1 cellular context compared by ENCODE assay signal in genomic region chr19:38543807-38544568, GRCh38.
TF ChIP-seq lines count a peak whose summit lies in the region.

No MANE protein-coding gene starts in this region.

TF ChIP-seq in HepG2, 621 proteins besides CTCF, POLR2A, EP300 and RAD21 (continued from another document and continues in another):
- no peak for TF ChIP-seq ZNF800 (CRISPR knock-in tag; IDR thresholded peaks at IDR 0.05)
- 0 out of 2 replicates have a peak, but pooled peaks have one; percentile 14 for TF ChIP-seq MED1 (CRISPR knock-in tag; IDR thresholded peaks at IDR 0.05)
- TF ChIP-seq NR1H2 (CRISPR knock-in tag; IDR thresholded peaks at IDR 0.05; ENCODE audit: borderline replicate concordance, low read depth), result no peak
- no peak for TF ChIP-seq RAD51 (IDR thresholded peaks at IDR 0.05; ENCODE audit: borderline replicate concordance)
- TF ChIP-seq ZNF225 (CRISPR knock-in tag; IDR thresholded peaks at IDR 0.05), result no peak
- peak; percentile 84 for TF ChIP-seq PBX2 (CRISPR knock-in tag; IDR thresholded peaks at IDR 0.05)
- 0 out of 2 replicates have a peak, but pooled peaks have one; percentile 27 for TF ChIP-seq ARNTL (CRISPR knock-in tag; IDR thresholded peaks at IDR 0.05)
- no peak for TF ChIP-seq RFXANK (CRISPR knock-in tag; IDR thresholded peaks at IDR 0.05)
- peak; percentile 9; the same call in 1 of the 2 replicates for TF ChIP-seq RXRB (CRISPR knock-in tag; IDR thresholded peaks at IDR 0.05; ENCODE audit: borderline replicate concordance)
- 0 out of 2 replicates have a peak, but pooled peaks have one; percentile 22 for TF ChIP-seq ELF3 (CRISPR knock-in tag; IDR thresholded peaks at IDR 0.05)
- peak; percentile 84 for TF ChIP-seq CREB1 (IDR thresholded peaks at IDR 0.05)
- TF ChIP-seq CREB1 (CRISPR knock-in tag; IDR thresholded peaks at IDR 0.05), result peak; percentile 69; the same call in 1 of the 2 replicates
- no peak for TF ChIP-seq TBX3 (IDR thresholded peaks at IDR 0.05; ENCODE audit: borderline replicate concordance)
- peak; percentile 85; the same call in 1 of the 2 replicates for TF ChIP-seq MEIS2 (CRISPR knock-in tag; IDR thresholded peaks at IDR 0.05)
- peak; percentile 22; the same call in 1 of the 2 replicates for TF ChIP-seq CREM (IDR thresholded peaks at IDR 0.05)
- TF ChIP-seq CREM (CRISPR knock-in tag; IDR thresholded peaks at IDR 0.05), result no peak
- no peak for TF ChIP-seq MAFF (IDR thresholded peaks at IDR 0.05; ENCODE audit: low read depth, low read length)
- TF ChIP-seq CHD4 (IDR thresholded peaks at IDR 0.05; ENCODE audit: borderline replicate concordance, low read length), result 0 out of 2 replicates have a peak, but pooled peaks have one; percentile 25
- TF ChIP-seq THAP9 (CRISPR knock-in tag; IDR thresholded peaks at IDR 0.05; ENCODE audit: borderline replicate concordance), result no peak
- TF ChIP-seq ZNF543 (CRISPR knock-in tag; IDR thresholded peaks at IDR 0.05), result no peak
- TF ChIP-seq ZNF235 (CRISPR knock-in tag; IDR thresholded peaks at IDR 0.05; ENCODE audit: borderline replicate concordance), result no peak
- peak; percentile 77; the same call in 1 of the 2 replicates for TF ChIP-seq TFAP4 (IDR thresholded peaks at IDR 0.05; ENCODE audit: borderline replicate concordance, low read depth)
- no peak for TF ChIP-seq NR2F6 (IDR thresholded peaks at IDR 0.05)
- no peak for TF ChIP-seq NR2F6 (CRISPR knock-in tag; IDR thresholded peaks at IDR 0.05)
- peak; percentile 42; the same call in 1 of the 2 replicates for TF ChIP-seq ZNF264 (CRISPR knock-in tag; IDR thresholded peaks at IDR 0.05)
- TF ChIP-seq ZNF766 (CRISPR knock-in tag; IDR thresholded peaks at IDR 0.05; ENCODE audit: borderline replicate concordance), result 0 out of 2 replicates have a peak, but pooled peaks have one; percentile 10
- peak; percentile 76 for TF ChIP-seq STAG1 (CRISPR knock-in tag; IDR thresholded peaks at IDR 0.05)
- no peak for TF ChIP-seq ZSCAN5A (CRISPR knock-in tag; IDR thresholded peaks at IDR 0.05; ENCODE audit: borderline replicate concordance)
- no peak for TF ChIP-seq FOXM1 (CRISPR knock-in tag; IDR thresholded peaks at IDR 0.05)
- TF ChIP-seq ZBTB20 (CRISPR knock-in tag; IDR thresholded peaks at IDR 0.05; ENCODE audit: borderline replicate concordance, low read depth), result no peak
- TF ChIP-seq ZNF589 (CRISPR knock-in tag; conservative IDR thresholded peaks at IDR 0.05), result no peak
- no peak; the same call in 1 of the 2 replicates for TF ChIP-seq ZNF331 (CRISPR knock-in tag; IDR thresholded peaks at IDR 0.05)
- no peak for TF ChIP-seq NR2F2 (IDR thresholded peaks at IDR 0.05; ENCODE audit: borderline replicate concordance, low read depth)
- no peak for TF ChIP-seq ZNF253 (CRISPR knock-in tag; IDR thresholded peaks at IDR 0.05; ENCODE audit: borderline replicate concordance)
- TF ChIP-seq GABPB1 (CRISPR knock-in tag; IDR thresholded peaks at IDR 0.05), result peak; percentile 34; the same call in 1 of the 2 replicates
- peak; percentile 65 for TF ChIP-seq ZNF687 (CRISPR knock-in tag; IDR thresholded peaks at IDR 0.05)
- TF ChIP-seq MLX (CRISPR knock-in tag; IDR thresholded peaks at IDR 0.05), result no peak
- TF ChIP-seq XRCC5 (optimal IDR thresholded peaks at IDR 0.05; ENCODE audit: low read length), result peak; percentile 37
- peak; percentile 72 for TF ChIP-seq ATF3 (CRISPR knock-in tag; IDR thresholded peaks at IDR 0.05)
- peak; percentile 33 for TF ChIP-seq DRAP1 (CRISPR knock-in tag; IDR thresholded peaks at IDR 0.05)
- no peak for TF ChIP-seq ZNF33B (CRISPR knock-in tag; IDR thresholded peaks at IDR 0.05)
- TF ChIP-seq HOXA5 (CRISPR knock-in tag; IDR thresholded peaks at IDR 0.05), result peak; percentile 98
- peak; percentile 72; the same call in 1 of the 2 replicates for TF ChIP-seq FOSL1 (CRISPR knock-in tag; IDR thresholded peaks at IDR 0.05; ENCODE audit: borderline replicate concordance)
- TF ChIP-seq ELF1 (CRISPR knock-in tag; IDR thresholded peaks at IDR 0.05), result peak; percentile 21; the same call in 1 of the 2 replicates
- TF ChIP-seq POGZ (CRISPR knock-in tag; IDR thresholded peaks at IDR 0.05), result 0 out of 2 replicates have a peak, but pooled peaks have one; percentile 12
- 0 out of 2 replicates have a peak, but pooled peaks have one; percentile 34 for TF ChIP-seq RNF2 (conservative IDR thresholded peaks at IDR 0.05; ENCODE audit: low read depth)
- 0 out of 2 replicates have a peak, but pooled peaks have one; percentile 48 for TF ChIP-seq SP2 (CRISPR knock-in tag; IDR thresholded peaks at IDR 0.05)
- TF ChIP-seq NFYB (CRISPR knock-in tag; IDR thresholded peaks at IDR 0.05), result peak; percentile 74
- no peak for TF ChIP-seq CENPBD1 (CRISPR knock-in tag; IDR thresholded peaks at IDR 0.05; ENCODE audit: borderline replicate concordance, low read depth)
- TF ChIP-seq ZNF777 (CRISPR knock-in tag; IDR thresholded peaks at IDR 0.05), result 0 out of 2 replicates have a peak, but pooled peaks have one; percentile 17
- peak; percentile 32; the same call in 1 of the 2 replicates for TF ChIP-seq TAF1 (CRISPR knock-in tag; IDR thresholded peaks at IDR 0.05)
- 0 out of 2 replicates have a peak, but pooled peaks have one; percentile 15 for TF ChIP-seq HOXA3 (CRISPR knock-in tag; IDR thresholded peaks at IDR 0.05)
- TF ChIP-seq CBX5 (CRISPR knock-in tag; IDR thresholded peaks at IDR 0.05; ENCODE audit: borderline replicate concordance), result 0 out of 2 replicates have a peak, but pooled peaks have one; percentile 20
- no peak for TF ChIP-seq ZNF513 (CRISPR knock-in tag; conservative IDR thresholded peaks at IDR 0.05)
- no peak for TF ChIP-seq ZSCAN9 (CRISPR knock-in tag; IDR thresholded peaks at IDR 0.05; ENCODE audit: borderline replicate concordance)
- no peak for TF ChIP-seq ZNF557 (CRISPR knock-in tag; IDR thresholded peaks at IDR 0.05)
